Comparison of ENCODE assay signal across 8 cellular contexts in the genomic region with DNA sequence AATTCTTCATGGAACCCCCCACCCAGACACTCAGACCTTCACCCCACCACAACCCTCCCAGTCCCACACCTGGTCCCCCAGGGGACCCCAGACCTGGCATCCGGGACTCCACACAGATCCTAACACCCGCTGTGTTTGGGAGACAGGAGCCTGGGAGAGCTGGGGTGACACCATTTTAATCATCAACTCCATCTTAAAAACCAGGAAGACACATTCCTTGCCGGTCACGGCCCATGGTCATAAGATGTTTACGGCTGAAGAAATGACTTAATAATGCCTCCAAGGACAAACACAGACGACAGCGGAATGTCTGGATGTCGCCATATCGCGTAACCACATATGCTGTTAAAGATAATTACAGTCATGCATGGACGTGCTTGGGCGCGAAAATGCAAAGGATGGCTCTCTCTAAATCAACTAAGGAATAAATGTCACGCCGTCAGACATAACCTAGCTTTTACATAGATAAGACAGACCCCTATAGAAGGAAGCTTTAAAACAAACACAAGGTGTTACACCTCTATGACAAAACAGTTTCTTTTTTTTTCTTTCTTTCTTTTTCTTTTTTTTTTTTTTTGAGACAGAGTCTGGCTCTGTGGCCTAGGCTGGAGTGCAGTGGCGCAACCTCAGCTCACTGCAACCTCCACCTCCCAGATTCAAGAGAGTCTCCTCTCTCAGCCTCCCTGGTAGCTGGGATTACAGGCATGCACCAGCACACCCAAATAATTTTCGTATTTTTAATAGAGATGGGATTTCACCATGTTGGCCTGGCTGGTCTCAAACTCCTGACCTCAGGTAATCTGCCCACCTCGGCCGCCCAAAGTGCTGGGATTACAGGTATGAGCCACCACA. TPM values are rescaled to one million over a fixed set of nuclear protein-coding genes. Genes with fewer than 3 reads are reported as not detected.
A peak's percentile ranks its signal among the peaks of the same experiment; 100 is the strongest.
DNase-seq lines count a peak whose midpoint lies in the region; ATAC-seq and TF ChIP-seq lines count a peak whose summit lies in the region.
"Had no signal": no experiment of that assay in that cellular context is flagged by ENCODE, and none has a peak within 500 bp of the region (broad histone marks: within the 10 kb centered on the region; RNA-seq: fewer than 3 reads in every experiment).

No MANE protein-coding gene starts in this region.

- no peaks in the 10 kb centered on the region for H3K36me3 Mint-ChIP-seq in T-cell
- H3K36me3 Mint-ChIP-seq in GM23338 (ENCODE audit: low read depth) = peaks cover 8% of the 10 kb centered on the region; the same call in 2 of the 3 replicates
- H3K36me3 Mint-ChIP-seq in glutamatergic neuron (ENCODE audit: unreplicated experiment) = no peaks in the 10 kb centered on the region

- no peak overlapping the region for H3K4me2 ChIP-seq in GM23338

- ATAC-seq in T-cell (replicated peaks in 1 of 4) (no peak), GM23338 (no peak)

- DNase-seq in H4 (ENCODE audit: low spot score) = peak; percentile 67
- DNase-seq in T-cell = no peak
- peak; percentile 30 for DNase-seq in hepatic stellate cell (ENCODE audit: low spot score)
- peak; percentile 76 for DNase-seq in renal cortical epithelial cell (ENCODE audit: low read depth)
- DNase-seq in HK-2 (ENCODE audit: unreplicated experiment) = no peak
- DNase-seq in GM23338 (ENCODE audit: low spot score) = no peak
- no peak for DNase-seq in glutamatergic neuron
- DNase-seq: GDM1 had no signal

- H3K4me1 Mint-ChIP-seq in T-cell (peaks cover 19 to 24% (median 22%) of the 10 kb centered on the region in 3 donors), GM23338 (peaks cover 15% of the 10 kb centered on the region), glutamatergic neuron (ENCODE audit: low read depth, unreplicated experiment) (peaks cover 4% of the 10 kb centered on the region)

- H3K9me3 Mint-ChIP-seq in T-cell = no peaks in the 10 kb centered on the region
- no peaks in the 10 kb centered on the region for H3K9me3 Mint-ChIP-seq in GM23338
- peaks cover 7% of the 10 kb centered on the region for H3K9me3 Mint-ChIP-seq in glutamatergic neuron (ENCODE audit: unreplicated experiment)

- H4K20me1 ChIP-seq in GM23338 (replicated peaks; ENCODE audit: insufficient read depth) = no peaks in the 10 kb centered on the region

- POLR2A ChIA-PET in T-cell (lab: Charles Lee) = no interaction called here

- H3K27me3 Mint-ChIP-seq in T-cell (no peaks in the 10 kb centered on the region), GM23338 (ENCODE audit: insufficient read depth, low read depth, poor library complexity) (peaks cover 14% of the 10 kb centered on the region), glutamatergic neuron (ENCODE audit: unreplicated experiment) (peaks cover 11% of the 10 kb centered on the region)

- no peak overlapping the region for H3K27ac ChIP-seq in GM23338 (ENCODE audit: low read depth)

- no peak overlapping the region for H3K4me3 ChIP-seq in GM23338

- peak overlapping the region in 2 of 3 donors; percentile 59 to 75 for H3K4me3 Mint-ChIP-seq in T-cell
- no peak overlapping the region for H3K4me3 Mint-ChIP-seq in GM23338
- no peak overlapping the region for H3K4me3 Mint-ChIP-seq in glutamatergic neuron (ENCODE audit: unreplicated experiment)

- H3K27me3 ChIP-seq in GM23338 (ENCODE audit: insufficient read depth) = no peaks in the 10 kb centered on the region

- CTCF ChIA-PET in T-cell (lab: Charles Lee) = no interaction called here

- H3K79me2 ChIP-seq in GM23338 (replicated peaks; ENCODE audit: insufficient read depth) = peaks cover 24% of the 10 kb centered on the region

- TF ChIP-seq CTCF in GM23338 (conservative IDR thresholded peaks at IDR 0.05; ENCODE audit: low read depth in 2 of 2) (no peak), glutamatergic neuron (IDR thresholded peaks at IDR 0.05; ENCODE audit: partially characterized antibody, unreplicated experiment) (no peak)

- H3K36me3 ChIP-seq in GM23338 (ENCODE audit: insufficient read depth) = no peaks in the 10 kb centered on the region

- peaks cover 7% of the 10 kb centered on the region for H3F3A ChIP-seq in GM23338 (replicated peaks; ENCODE audit: low read depth)

- H2AFZ ChIP-seq in GM23338 = no peak overlapping the region

- peaks cover 19% of the 10 kb centered on the region for H3K4me1 ChIP-seq in GM23338 (ENCODE audit: insufficient read depth)

- no peaks in the 10 kb centered on the region for H3K9me2 ChIP-seq in GM23338 (ENCODE audit: insufficient read depth)

- H3K27ac Mint-ChIP-seq in T-cell = peak overlapping the region in 1 of 2 donors; percentile 19
- H3K27ac Mint-ChIP-seq in GM23338 = no peak overlapping the region
- no peak overlapping the region for H3K27ac Mint-ChIP-seq in glutamatergic neuron (ENCODE audit: unreplicated experiment)

TF ChIP-seq in GM23338, 12 proteins besides CTCF, POLR2A, EP300 and RAD21 (continues in another document):
- TF ChIP-seq POLR2AphosphoS5 (IDR thresholded peaks at IDR 0.05; ENCODE audit: low read depth) = no peak
- TF ChIP-seq CREB1 (CRISPR knock-in tag; IDR thresholded peaks at IDR 0.05; ENCODE audit: low read depth) = no peak
- no peak for TF ChIP-seq EZH2 (IDR thresholded peaks at IDR 0.05; ENCODE audit: low read depth, unreplicated experiment)
- TF ChIP-seq, protein P1, sequence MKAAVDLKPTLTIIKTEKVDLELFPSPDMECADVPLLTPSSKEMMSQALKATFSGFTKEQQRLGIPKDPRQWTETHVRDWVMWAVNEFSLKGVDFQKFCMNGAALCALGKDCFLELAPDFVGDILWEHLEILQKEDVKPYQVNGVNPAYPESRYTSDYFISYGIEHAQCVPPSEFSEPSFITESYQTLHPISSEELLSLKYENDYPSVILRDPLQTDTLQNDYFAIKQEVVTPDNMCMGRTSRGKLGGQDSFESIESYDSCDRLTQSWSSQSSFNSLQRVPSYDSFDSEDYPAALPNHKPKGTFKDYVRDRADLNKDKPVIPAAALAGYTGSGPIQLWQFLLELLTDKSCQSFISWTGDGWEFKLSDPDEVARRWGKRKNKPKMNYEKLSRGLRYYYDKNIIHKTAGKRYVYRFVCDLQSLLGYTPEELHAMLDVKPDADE (IDR thresholded peaks at IDR 0.05) = no peak
- TF ChIP-seq JUNB (IDR thresholded peaks at IDR 0.05; ENCODE audit: unreplicated experiment) = no peak
- TF ChIP-seq, protein P2, sequence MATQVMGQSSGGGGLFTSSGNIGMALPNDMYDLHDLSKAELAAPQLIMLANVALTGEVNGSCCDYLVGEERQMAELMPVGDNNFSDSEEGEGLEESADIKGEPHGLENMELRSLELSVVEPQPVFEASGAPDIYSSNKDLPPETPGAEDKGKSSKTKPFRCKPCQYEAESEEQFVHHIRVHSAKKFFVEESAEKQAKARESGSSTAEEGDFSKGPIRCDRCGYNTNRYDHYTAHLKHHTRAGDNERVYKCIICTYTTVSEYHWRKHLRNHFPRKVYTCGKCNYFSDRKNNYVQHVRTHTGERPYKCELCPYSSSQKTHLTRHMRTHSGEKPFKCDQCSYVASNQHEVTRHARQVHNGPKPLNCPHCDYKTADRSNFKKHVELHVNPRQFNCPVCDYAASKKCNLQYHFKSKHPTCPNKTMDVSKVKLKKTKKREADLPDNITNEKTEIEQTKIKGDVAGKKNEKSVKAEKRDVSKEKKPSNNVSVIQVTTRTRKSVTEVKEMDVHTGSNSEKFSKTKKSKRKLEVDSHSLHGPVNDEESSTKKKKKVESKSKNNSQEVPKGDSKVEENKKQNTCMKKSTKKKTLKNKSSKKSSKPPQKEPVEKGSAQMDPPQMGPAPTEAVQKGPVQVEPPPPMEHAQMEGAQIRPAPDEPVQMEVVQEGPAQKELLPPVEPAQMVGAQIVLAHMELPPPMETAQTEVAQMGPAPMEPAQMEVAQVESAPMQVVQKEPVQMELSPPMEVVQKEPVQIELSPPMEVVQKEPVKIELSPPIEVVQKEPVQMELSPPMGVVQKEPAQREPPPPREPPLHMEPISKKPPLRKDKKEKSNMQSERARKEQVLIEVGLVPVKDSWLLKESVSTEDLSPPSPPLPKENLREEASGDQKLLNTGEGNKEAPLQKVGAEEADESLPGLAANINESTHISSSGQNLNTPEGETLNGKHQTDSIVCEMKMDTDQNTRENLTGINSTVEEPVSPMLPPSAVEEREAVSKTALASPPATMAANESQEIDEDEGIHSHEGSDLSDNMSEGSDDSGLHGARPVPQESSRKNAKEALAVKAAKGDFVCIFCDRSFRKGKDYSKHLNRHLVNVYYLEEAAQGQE (IDR thresholded peaks at IDR 0.05; ENCODE audit: unreplicated experiment) = no peak

RNA-seq across cellular contexts. Expression of gene DHRSX, which starts 2.1 kb away (rescaled TPM):
- 28.2 and 37.1 TPM in 2 replicates for total RNA-seq in H4 (2014; rRNA removed; shearing (Covaris generic))
- total RNA-seq in T-cell = 10 to 100 TPM; 13.2 to 20.0 (median 15.9) TPM
- 16.0 and 29.9 TPM in 2 replicates for total RNA-seq in renal cortical epithelial cell
- total RNA-seq in GM23338 (2014; rRNA removed; shearing (Covaris generic)) = 18.5 and 33.9 TPM in 2 replicates
- polyA plus RNA-seq in GM23338 (2016; fragmentation: Nextera tagmentation; extraction: Ambion mirVana) = 43.0 and 44.3 TPM in 2 replicates
- 37.1 TPM for total RNA-seq in glutamatergic neuron (ENCODE audit: unreplicated experiment)

RNA-seq across cellular contexts. Expression of gene ZBED1, which starts 2.1 kb away (rescaled TPM):
- total RNA-seq in H4 (2014; rRNA removed; shearing (Covaris generic)) = 27.3 and 37.8 TPM in 2 replicates
- total RNA-seq in T-cell (10 to 100 TPM; 17.7 to 42.6 (median 31.2) TPM), renal cortical epithelial cell (45.8 and 75.3 TPM in 2 replicates), glutamatergic neuron (ENCODE audit: unreplicated experiment) (45.4 TPM)
- 43.8 and 45.0 TPM in 2 replicates for total RNA-seq in GM23338 (2014; rRNA removed; shearing (Covaris generic))
- polyA plus RNA-seq in GM23338 (2016; fragmentation: Nextera tagmentation; extraction: Ambion mirVana) = 16.1 and 16.4 TPM in 2 replicates

Comparison
In these comparisons a context has a peak if more than half of its experiments do, and no peak if none do; other contexts are left out.
1. DNase-seq: peak in H4 (single experiment), hepatic stellate cell (single experiment) and renal cortical epithelial cell (single experiment); none in T-cell (0 of 34), HK-2 (single experiment), GM23338 (single experiment) and glutamatergic neuron (single experiment).
2. H3K4me3 Mint-ChIP-seq: peak in T-cell (2 of 3); none in GM23338 (single experiment) and glutamatergic neuron (single experiment).